Comparison of ENCODE assay signal across 1 cellular context in the genomic region with DNA sequence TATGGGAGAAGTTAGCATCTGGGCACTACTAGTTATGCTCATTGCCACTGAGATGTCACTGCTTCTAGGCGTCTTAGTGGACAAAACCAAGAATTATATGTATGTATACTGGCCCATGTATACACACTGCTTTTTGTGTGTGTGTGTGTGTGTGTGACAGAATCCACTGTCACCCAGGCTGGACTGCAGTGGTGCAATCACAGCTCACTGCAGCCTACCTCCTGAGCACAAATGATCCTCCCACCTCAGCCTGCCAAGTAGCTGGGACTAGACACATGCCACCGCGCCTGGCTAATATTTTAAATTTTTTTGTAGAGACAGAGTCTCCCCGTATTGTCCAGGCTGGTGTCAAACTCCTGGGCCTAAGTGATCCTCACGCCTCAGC.
TF ChIP-seq lines count a peak whose summit lies in the region.

No MANE protein-coding gene starts in this region.

TF ChIP-seq in HEK293, 187 proteins besides CTCF, POLR2A, EP300 and RAD21 (continued from another document):
- TF ChIP-seq SCRT1 (tag by site-specific recombination; IDR thresholded peaks at IDR 0.05; ENCODE audit: borderline replicate concordance) (no peak), SCRT2 (tag by site-specific recombination; IDR thresholded peaks at IDR 0.05) (no peak), YY2 (tag by site-specific recombination; IDR thresholded peaks at IDR 0.05) (no peak), ZNF292 (tag by site-specific recombination; IDR thresholded peaks at IDR 0.05; ENCODE audit: borderline replicate concordance, low read depth) (no peak), ZNF302 (tag by site-specific recombination; IDR thresholded peaks at IDR 0.05; ENCODE audit: low read depth) (no peak), ZNF416 (tag by site-specific recombination; IDR thresholded peaks at IDR 0.05) (no peak), ZNF239 (tag by site-specific recombination; IDR thresholded peaks at IDR 0.05) (no peak)
- TF ChIP-seq, protein P1, sequence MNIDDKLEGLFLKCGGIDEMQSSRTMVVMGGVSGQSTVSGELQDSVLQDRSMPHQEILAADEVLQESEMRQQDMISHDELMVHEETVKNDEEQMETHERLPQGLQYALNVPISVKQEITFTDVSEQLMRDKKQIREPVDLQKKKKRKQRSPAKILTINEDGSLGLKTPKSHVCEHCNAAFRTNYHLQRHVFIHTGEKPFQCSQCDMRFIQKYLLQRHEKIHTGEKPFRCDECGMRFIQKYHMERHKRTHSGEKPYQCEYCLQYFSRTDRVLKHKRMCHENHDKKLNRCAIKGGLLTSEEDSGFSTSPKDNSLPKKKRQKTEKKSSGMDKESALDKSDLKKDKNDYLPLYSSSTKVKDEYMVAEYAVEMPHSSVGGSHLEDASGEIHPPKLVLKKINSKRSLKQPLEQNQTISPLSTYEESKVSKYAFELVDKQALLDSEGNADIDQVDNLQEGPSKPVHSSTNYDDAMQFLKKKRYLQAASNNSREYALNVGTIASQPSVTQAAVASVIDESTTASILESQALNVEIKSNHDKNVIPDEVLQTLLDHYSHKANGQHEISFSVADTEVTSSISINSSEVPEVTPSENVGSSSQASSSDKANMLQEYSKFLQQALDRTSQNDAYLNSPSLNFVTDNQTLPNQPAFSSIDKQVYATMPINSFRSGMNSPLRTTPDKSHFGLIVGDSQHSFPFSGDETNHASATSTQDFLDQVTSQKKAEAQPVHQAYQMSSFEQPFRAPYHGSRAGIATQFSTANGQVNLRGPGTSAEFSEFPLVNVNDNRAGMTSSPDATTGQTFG (tag by site-specific recombination; IDR thresholded peaks at IDR 0.05; ENCODE audit: borderline replicate concordance) = no peak
- TF ChIP-seq, protein P2, sequence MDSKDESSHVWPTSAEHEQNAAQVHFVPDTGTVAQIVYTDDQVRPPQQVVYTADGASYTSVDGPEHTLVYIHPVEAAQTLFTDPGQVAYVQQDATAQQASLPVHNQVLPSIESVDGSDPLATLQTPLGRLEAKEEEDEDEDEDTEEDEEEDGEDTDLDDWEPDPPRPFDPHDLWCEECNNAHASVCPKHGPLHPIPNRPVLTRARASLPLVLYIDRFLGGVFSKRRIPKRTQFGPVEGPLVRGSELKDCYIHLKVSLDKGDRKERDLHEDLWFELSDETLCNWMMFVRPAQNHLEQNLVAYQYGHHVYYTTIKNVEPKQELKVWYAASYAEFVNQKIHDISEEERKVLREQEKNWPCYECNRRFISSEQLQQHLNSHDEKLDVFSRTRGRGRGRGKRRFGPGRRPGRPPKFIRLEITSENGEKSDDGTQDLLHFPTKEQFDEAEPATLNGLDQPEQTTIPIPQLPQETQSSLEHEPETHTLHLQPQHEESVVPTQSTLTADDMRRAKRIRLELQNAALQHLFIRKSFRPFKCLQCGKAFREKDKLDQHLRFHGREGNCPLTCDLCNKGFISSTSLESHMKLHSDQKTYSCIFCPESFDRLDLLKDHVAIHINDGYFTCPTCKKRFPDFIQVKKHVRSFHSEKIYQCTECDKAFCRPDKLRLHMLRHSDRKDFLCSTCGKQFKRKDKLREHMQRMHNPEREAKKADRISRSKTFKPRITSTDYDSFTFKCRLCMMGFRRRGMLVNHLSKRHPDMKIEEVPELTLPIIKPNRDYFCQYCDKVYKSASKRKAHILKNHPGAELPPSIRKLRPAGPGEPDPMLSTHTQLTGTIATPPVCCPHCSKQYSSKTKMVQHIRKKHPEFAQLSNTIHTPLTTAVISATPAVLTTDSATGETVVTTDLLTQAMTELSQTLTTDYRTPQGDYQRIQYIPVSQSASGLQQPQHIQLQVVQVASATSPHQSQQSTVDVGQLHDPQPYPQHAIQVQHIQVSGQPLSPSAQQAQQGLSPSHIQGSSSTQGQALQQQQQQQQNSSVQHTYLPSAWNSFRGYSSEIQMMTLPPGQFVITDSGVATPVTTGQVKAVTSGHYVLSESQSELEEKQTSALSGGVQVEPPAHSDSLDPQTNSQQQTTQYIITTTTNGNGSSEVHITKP (tag by site-specific recombination; IDR thresholded peaks at IDR 0.05) = peak; percentile 94
- TF ChIP-seq, protein P3, sequence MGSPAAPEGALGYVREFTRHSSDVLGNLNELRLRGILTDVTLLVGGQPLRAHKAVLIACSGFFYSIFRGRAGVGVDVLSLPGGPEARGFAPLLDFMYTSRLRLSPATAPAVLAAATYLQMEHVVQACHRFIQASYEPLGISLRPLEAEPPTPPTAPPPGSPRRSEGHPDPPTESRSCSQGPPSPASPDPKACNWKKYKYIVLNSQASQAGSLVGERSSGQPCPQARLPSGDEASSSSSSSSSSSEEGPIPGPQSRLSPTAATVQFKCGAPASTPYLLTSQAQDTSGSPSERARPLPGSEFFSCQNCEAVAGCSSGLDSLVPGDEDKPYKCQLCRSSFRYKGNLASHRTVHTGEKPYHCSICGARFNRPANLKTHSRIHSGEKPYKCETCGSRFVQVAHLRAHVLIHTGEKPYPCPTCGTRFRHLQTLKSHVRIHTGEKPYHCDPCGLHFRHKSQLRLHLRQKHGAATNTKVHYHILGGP (tag by site-specific recombination; IDR thresholded peaks at IDR 0.05) = peak; percentile 2; the same call in 1 of the 2 replicates
- TF ChIP-seq, protein P4, sequence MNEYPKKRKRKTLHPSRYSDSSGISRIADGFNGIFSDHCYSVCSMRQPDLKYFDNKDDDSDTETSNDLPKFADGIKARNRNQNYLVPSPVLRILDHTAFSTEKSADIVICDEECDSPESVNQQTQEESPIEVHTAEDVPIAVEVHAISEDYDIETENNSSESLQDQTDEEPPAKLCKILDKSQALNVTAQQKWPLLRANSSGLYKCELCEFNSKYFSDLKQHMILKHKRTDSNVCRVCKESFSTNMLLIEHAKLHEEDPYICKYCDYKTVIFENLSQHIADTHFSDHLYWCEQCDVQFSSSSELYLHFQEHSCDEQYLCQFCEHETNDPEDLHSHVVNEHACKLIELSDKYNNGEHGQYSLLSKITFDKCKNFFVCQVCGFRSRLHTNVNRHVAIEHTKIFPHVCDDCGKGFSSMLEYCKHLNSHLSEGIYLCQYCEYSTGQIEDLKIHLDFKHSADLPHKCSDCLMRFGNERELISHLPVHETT (tag by site-specific recombination; IDR thresholded peaks at IDR 0.05) = no peak
- TF ChIP-seq, protein P5, sequence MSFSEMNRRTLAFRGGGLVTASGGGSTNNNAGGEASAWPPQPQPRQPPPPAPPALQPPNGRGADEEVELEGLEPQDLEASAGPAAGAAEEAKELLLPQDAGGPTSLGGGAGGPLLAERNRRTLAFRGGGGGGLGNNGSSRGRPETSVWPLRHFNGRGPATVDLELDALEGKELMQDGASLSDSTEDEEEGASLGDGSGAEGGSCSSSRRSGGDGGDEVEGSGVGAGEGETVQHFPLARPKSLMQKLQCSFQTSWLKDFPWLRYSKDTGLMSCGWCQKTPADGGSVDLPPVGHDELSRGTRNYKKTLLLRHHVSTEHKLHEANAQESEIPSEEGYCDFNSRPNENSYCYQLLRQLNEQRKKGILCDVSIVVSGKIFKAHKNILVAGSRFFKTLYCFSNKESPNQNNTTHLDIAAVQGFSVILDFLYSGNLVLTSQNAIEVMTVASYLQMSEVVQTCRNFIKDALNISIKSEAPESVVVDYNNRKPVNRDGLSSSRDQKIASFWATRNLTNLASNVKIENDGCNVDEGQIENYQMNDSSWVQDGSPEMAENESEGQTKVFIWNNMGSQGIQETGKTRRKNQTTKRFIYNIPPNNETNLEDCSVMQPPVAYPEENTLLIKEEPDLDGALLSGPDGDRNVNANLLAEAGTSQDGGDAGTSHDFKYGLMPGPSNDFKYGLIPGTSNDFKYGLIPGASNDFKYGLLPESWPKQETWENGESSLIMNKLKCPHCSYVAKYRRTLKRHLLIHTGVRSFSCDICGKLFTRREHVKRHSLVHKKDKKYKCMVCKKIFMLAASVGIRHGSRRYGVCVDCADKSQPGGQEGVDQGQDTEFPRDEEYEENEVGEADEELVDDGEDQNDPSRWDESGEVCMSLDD (tag by site-specific recombination; IDR thresholded peaks at IDR 0.05) = no peak
- TF ChIP-seq, protein P6, sequence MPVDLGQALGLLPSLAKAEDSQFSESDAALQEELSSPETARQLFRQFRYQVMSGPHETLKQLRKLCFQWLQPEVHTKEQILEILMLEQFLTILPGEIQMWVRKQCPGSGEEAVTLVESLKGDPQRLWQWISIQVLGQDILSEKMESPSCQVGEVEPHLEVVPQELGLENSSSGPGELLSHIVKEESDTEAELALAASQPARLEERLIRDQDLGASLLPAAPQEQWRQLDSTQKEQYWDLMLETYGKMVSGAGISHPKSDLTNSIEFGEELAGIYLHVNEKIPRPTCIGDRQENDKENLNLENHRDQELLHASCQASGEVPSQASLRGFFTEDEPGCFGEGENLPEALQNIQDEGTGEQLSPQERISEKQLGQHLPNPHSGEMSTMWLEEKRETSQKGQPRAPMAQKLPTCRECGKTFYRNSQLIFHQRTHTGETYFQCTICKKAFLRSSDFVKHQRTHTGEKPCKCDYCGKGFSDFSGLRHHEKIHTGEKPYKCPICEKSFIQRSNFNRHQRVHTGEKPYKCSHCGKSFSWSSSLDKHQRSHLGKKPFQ (tag by site-specific recombination; IDR thresholded peaks at IDR 0.05) = no peak
